Comparison of ENCODE assay signal across 14 cellular contexts in genomic region chr7:101065162-101065561, GRCh38. TPM values are rescaled to one million over a fixed set of nuclear protein-coding genes. Genes with fewer than 3 reads are reported as not detected.
DNase-seq lines count a peak whose midpoint lies in the region; ATAC-seq, FAIRE-seq and TF ChIP-seq lines count a peak whose summit lies in the region.
"Not testable (repeated sequence)": the region's sequence is repeated elsewhere in the genome, so short reads cannot be mapped to it uniquely, and the experiment has no call there.
"Had no signal": no experiment of that assay in that cellular context is flagged by ENCODE, and none has a peak within 500 bp of the region (broad histone marks: within the 10 kb centered on the region; RNA-seq: fewer than 3 reads in every experiment).

No MANE protein-coding gene starts in this region.

- H3K4me1 Mint-ChIP-seq in T-helper 17 cell, result not testable (repeated sequence)

- not testable (repeated sequence) for TF ChIP-seq CTCF in K562 (IDR thresholded peaks at IDR 0.05 in 2 of 3, conservative IDR thresholded peaks at IDR 0.05 in 1 of 3; ENCODE audit: insufficient read depth in 2 of 3, low read depth in 1 of 3, low read length in 3 of 3); kidney (IDR thresholded peaks at IDR 0.05; ENCODE audit: borderline replicate concordance, extremely low read depth, insufficient read depth); lower lobe of right lung (IDR thresholded peaks at IDR 0.05); spleen (IDR thresholded peaks at IDR 0.05 in 8 of 11, conservative IDR thresholded peaks at IDR 0.05 in 3 of 11)

- H3K4me2 ChIP-seq in K562 (ENCODE audit: insufficient read depth, low read length), result not testable (repeated sequence)

- not testable (repeated sequence) for DNase-seq in T-helper 17 cell; K562 (ENCODE audit: extremely low read depth in 1 of 4, low spot score in 3 of 4)
- DNase-seq in kidney, result peak; percentile 6
- peak; percentile 4 for DNase-seq in lower lobe of right lung
- peak; percentile 28 for DNase-seq in spleen

- H2AFZ ChIP-seq in K562 (ENCODE audit: low read depth, low read length), result not testable (repeated sequence)

- not testable (repeated sequence) for H3K36me3 Mint-ChIP-seq in T-helper 17 cell (ENCODE audit: low read depth)

- H3K4me3 ChIP-seq in K562; kidney (ENCODE audit: low read length in 2 of 2); lower lobe of right lung; spleen: not testable (repeated sequence)

- H3K27me3 Mint-ChIP-seq in T-helper 17 cell, result peaks cover 57% of the 10 kb centered on the region

- H3K27me3 ChIP-seq in K562 (ENCODE audit: control insufficient read depth in 2 of 2, insufficient read depth in 2 of 2, low read length in 2 of 2) (peaks cover 41 to 91% of the 10 kb centered on the region in 2 experiments), lower lobe of right lung (ENCODE audit: low read depth) (peaks cover 43% of the 10 kb centered on the region), spleen (replicated peaks in 1 of 7) (peaks cover 0 to 94% (median 20%) of the 10 kb centered on the region in 7 donors)

- CTCF ChIA-PET in K562 (lab: Yijun Ruan, JAX; ENCODE audit: low intra/inter-chr PET ratio), result interaction anchor here (0.6 kb wide), 1 partner anchor 350 kb away, joined by 3 read pairs; no protein-coding TSS in a partner anchor

- not testable (repeated sequence) for FAIRE-seq in K562 (lab: Jason Lieb, UNC); kidney (lab: Jason Lieb, UNC)

- H3K4me1 ChIP-seq in K562 (replicated peaks in 1 of 2; ENCODE audit: control insufficient read depth in 2 of 2, insufficient read depth in 2 of 2, low read length in 2 of 2); kidney (ENCODE audit: control insufficient read depth in 1 of 2, insufficient read depth in 1 of 2, low read depth in 1 of 2, low read length in 2 of 2); lower lobe of right lung; spleen: not testable (repeated sequence)

- TF ChIP-seq POLR2A in K562 (conservative IDR thresholded peaks at IDR 0.05); spleen (IDR thresholded peaks at IDR 0.05): not testable (repeated sequence)

- in situ Hi-C loops in K562 (cut with MboI), result not testable (repeated sequence)

- TF ChIP-seq RAD21 in K562 (CRISPR knock-in tag; conservative IDR thresholded peaks at IDR 0.05 in 1 of 2, IDR thresholded peaks at IDR 0.05 in 1 of 2), result not testable (repeated sequence)

- H3K4me3 Mint-ChIP-seq in T-helper 17 cell, result not testable (repeated sequence)

- ATAC-seq in T-helper 17 cell, K562, lower lobe of right lung: not testable (repeated sequence)

- not testable (repeated sequence) for H3K36me3 ChIP-seq in K562 (ENCODE audit: control insufficient read depth, insufficient read depth, low read length); kidney (ENCODE audit: control insufficient read depth in 1 of 2, insufficient read depth in 2 of 2, low read length in 2 of 2); lower lobe of right lung; spleen

- not testable (repeated sequence) for H4K20me1 ChIP-seq in K562 (replicated peaks; ENCODE audit: control insufficient read depth, insufficient read depth, low read length)

- H3K9me3 ChIP-seq in T-helper 17 cell (ENCODE audit: control insufficient read depth, low read length, poor library complexity, severe bottlenecking); K562 (replicated peaks; ENCODE audit: control insufficient read depth, insufficient read depth, low read depth, low read length); kidney (ENCODE audit: control insufficient read depth in 1 of 2, low read length in 2 of 2); lower lobe of right lung; spleen: not testable (repeated sequence)

- POLR2A ChIA-PET in K562 (lab: Yijun Ruan, JAX), result interaction anchor here (0.6 kb wide), 1 partner anchor 346 kb away, joined by 3 read pairs; no protein-coding TSS in a partner anchor

- H3K9ac ChIP-seq in K562 (ENCODE audit: insufficient read depth in 1 of 2, low read depth in 2 of 2, low read length in 2 of 2); kidney (ENCODE audit: low read length in 2 of 2): not testable (repeated sequence)

- H3K79me2 ChIP-seq in K562 (ENCODE audit: control insufficient read depth, insufficient read depth, low read length), result not testable (repeated sequence)

- peak overlapping the region; percentile 74 for H3K27ac Mint-ChIP-seq in T-helper 17 cell

- TF ChIP-seq EP300 in K562 (IDR thresholded peaks at IDR 0.05; ENCODE audit: low read length), result not testable (repeated sequence)

- not testable (repeated sequence) for H3K9me1 ChIP-seq in K562 (ENCODE audit: control insufficient read depth, insufficient read depth, low read length)

- not testable (repeated sequence) for H3K27ac ChIP-seq in K562 (ENCODE audit: extremely low read depth, low read depth, low read length); kidney (ENCODE audit: low read depth in 2 of 2, low read length in 2 of 2); lower lobe of right lung; spleen

- 0% methylated on average over 3 of the region's 3 CpGs for WGBS in K562 (ENCODE audit: insufficient coverage, low coverage, missing lambda C conversion rate)
- 64 to 73% (median 69%) methylated on average over 2 to 3 of the region's 3 CpGs for WGBS in spleen, 5 donors

- intact Hi-C loops in K562 (cut with micrococcal nuclease); kidney (cut with DNase I); lower lobe of right lung (cut with DNase I); spleen (cut with DNase I; ENCODE audit: low total_unique reads): not testable (repeated sequence)

- not testable (repeated sequence) for BruUV-seq in K562 (replicated peaks; lab: Mats Ljungman, UMichigan)

TF ChIP-seq in K562, 482 proteins besides CTCF, POLR2A, EP300 and RAD21:
- TF ChIP-seq ZNF121 (CRISPR knock-in tag; conservative IDR thresholded peaks at IDR 0.05) (peak; percentile 98), BCOR (IDR thresholded peaks at IDR 0.05) (peak; percentile 60), KDM1A (IDR thresholded peaks at IDR 0.05) (peak in 1 of 2 experiments; percentile 26; a peak in 1 of 4 replicates)

RNA-seq across cellular contexts. Expression of gene TRIM56, which starts 20.1 kb away (rescaled TPM):
- 10 to 100 TPM; 38.4 to 46.6 TPM for total RNA-seq in T-helper 17 cell
- 30.8 and 42.4 TPM in 2 replicates for total RNA-seq in K562 (2011; cell fraction: chromatin; rRNA removed; ENCODE audit: low replicate concordance)
- total RNA-seq in K562 (2011; cell fraction: nucleolus; rRNA removed), result 23.3 and 25.4 TPM in 2 replicates
- total RNA-seq in K562 (2011; cell fraction: nucleoplasm; rRNA removed), result 26.5 and 28.8 TPM in 2 replicates
- total RNA-seq in K562 (2014; rRNA removed), result 13.3 and 13.8 TPM in 2 replicates
- 8.2 and 11.6 TPM in 2 replicates for total RNA-seq in K562 (2014; rRNA removed; fragmentation: Illumina TruSeq; extraction: Trizol)
- 10.4 and 12.1 TPM in 2 replicates for total RNA-seq in K562 (2015; rRNA removed; fragmentation: Illumina TruSeq; extraction: Trizol)
- 26.6 and 29.7 TPM in 2 replicates for total RNA-seq in K562 (2021)
- polyA plus RNA-seq in K562 (2011; rRNA removed), result 4.5 and 6.4 TPM in 2 replicates
- polyA plus RNA-seq in K562 (2011; cell fraction: cytosol; rRNA removed), result 2.3 and 6.2 TPM in 2 replicates
- polyA plus RNA-seq in K562 (2011; cell fraction: nucleus; rRNA removed), result 5.8 and 11.0 TPM in 2 replicates
- polyA plus RNA-seq in K562 (2012), result 23.0 and 23.6 TPM in 2 replicates
- 13.3 and 15.1 TPM in 2 replicates for polyA plus RNA-seq in K562 (2014; fragmentation: Illumina TruSeq; extraction: Trizol)
- polyA plus RNA-seq in K562 (2014; fragmentation: Nextera tagmentation; extraction: Ambion mirVana), result 1 to 10 TPM; 2.0 to 2.7 TPM
- polyA plus RNA-seq in K562 (2014; rRNA removed), result 10.3 and 12.5 TPM in 2 replicates
- polyA minus RNA-seq in K562 (2011; rRNA and poly(A)+ RNA removed), result 9.8 and 19.8 TPM in 2 replicates
- 5.8 and 8.5 TPM in 2 replicates for polyA minus RNA-seq in K562 (2011; cell fraction: cytosol; rRNA and poly(A)+ RNA removed)
- 7.5 and 7.7 TPM in 2 replicates for polyA minus RNA-seq in K562 (2011; cell fraction: nucleus; rRNA and poly(A)+ RNA removed)
- 54.5 TPM for total RNA-seq in kidney
- polyA plus RNA-seq in kidney (ENCODE audit: insufficient read depth, low read depth, low replicate concordance), result 6.9 TPM
- total RNA-seq in lower lobe of right lung, result 61.9 TPM
- total RNA-seq in spleen, result 10 to 100 TPM; 34.9 to 82.2 (median 52.2) TPM
- 10 to 100 TPM in 1 of 3 donors, 1 to 10 TPM in 2; 5.0 to 16.0 (median 6.3) TPM for polyA plus RNA-seq in spleen

RNA-seq across cellular contexts. Expression of gene MUC17, which starts 45.3 kb away (rescaled TPM):
- total RNA-seq in T-helper 17 cell (not detected), K562 (2014; rRNA removed) (not detected in 2 replicates), K562 (2014; rRNA removed; fragmentation: Illumina TruSeq; extraction: Trizol) (not detected in 2 replicates), K562 (2015; rRNA removed; fragmentation: Illumina TruSeq; extraction: Trizol) (not detected in 2 replicates), K562 (2021) (not detected in 2 replicates), kidney (not detected), lower lobe of right lung (not detected), spleen (not detected)
- total RNA-seq in K562 (2011; cell fraction: chromatin; rRNA removed; ENCODE audit: low replicate concordance), result not detected in 2 replicates
- total RNA-seq in K562 (2011; cell fraction: nucleolus; rRNA removed), result not detected in 2 replicates
- under 0.01 TPM in 1 of 2 replicates, not detected in the other for total RNA-seq in K562 (2011; cell fraction: nucleoplasm; rRNA removed)
- polyA plus RNA-seq in K562 (2011; rRNA removed) (not detected in 2 replicates), K562 (2014; fragmentation: Illumina TruSeq; extraction: Trizol) (not detected in 2 replicates), K562 (2014; fragmentation: Nextera tagmentation; extraction: Ambion mirVana) (not detected), K562 (2014; rRNA removed) (not detected in 2 replicates), kidney (ENCODE audit: insufficient read depth, low read depth, low replicate concordance) (not detected), spleen (not detected)
- under 0.01 TPM in 2 replicates for polyA plus RNA-seq in K562 (2011; cell fraction: cytosol; rRNA removed)
- 0.01 TPM in 1 of 2 replicates, not detected in the other for polyA plus RNA-seq in K562 (2011; cell fraction: nucleus; rRNA removed)
- not detected in 2 replicates for polyA plus RNA-seq in K562 (2012)
- under 0.01 TPM in 1 of 2 replicates, not detected in the other for polyA minus RNA-seq in K562 (2011; rRNA and poly(A)+ RNA removed)
- not detected in 2 replicates for polyA minus RNA-seq in K562 (2011; cell fraction: cytosol; rRNA and poly(A)+ RNA removed)
- polyA minus RNA-seq in K562 (2011; cell fraction: nucleus; rRNA and poly(A)+ RNA removed), result not detected in 2 replicates
- total RNA-seq: A673; CD4-positive, alpha-beta memory T cell; CD4-positive, CD25-positive, alpha-beta regulatory T cell; CD8-positive, alpha-beta memory T cell; Daoy; G401; GM12878 had no signal
- polyA plus RNA-seq: AG04450; CD14-positive monocyte; CD4-positive, alpha-beta memory T cell; CD4-positive, CD25-positive, alpha-beta regulatory T cell; CD8-positive, alpha-beta memory T cell had no signal
